In genomic region chr1:178633068-178633467, GRCh38 we compare ENCODE assay signal across 13 cellular contexts.
DNase-seq lines count a peak whose midpoint lies in the region; ATAC-seq and TF ChIP-seq lines count a peak whose summit lies in the region.
"Had no signal": no experiment of that assay in that cellular context is flagged by ENCODE, and none has a peak within 500 bp of the region (broad histone marks: within the 10 kb centered on the region; RNA-seq: fewer than 3 reads in every experiment).

No MANE protein-coding gene starts in this region.

- 94 to 97% methylated on average over 3 to 4 of the region's 4 CpGs for WGBS in mesodermal cell (ENCODE audit: insufficient coverage in 2 of 2), 2 experiments
- WGBS in right lobe of liver (ENCODE audit: insufficient coverage, low coverage, low lambda C conversion rate, missing lambda C conversion rate) = 92% methylated on average over 3 of the region's 4 CpGs

- H3K4me1 ChIP-seq in mesodermal cell (ENCODE audit: control insufficient read depth, insufficient read depth, low read length, poor library complexity, severe bottlenecking) = peaks cover 18% of the 10 kb centered on the region
- H3K4me1 ChIP-seq in right lobe of liver = peaks cover 0 to 29% (median 9%) of the 10 kb centered on the region in 4 donors
- H3K4me1 ChIP-seq: BLaER1 treated with 17β-estradiol and CSF1 and Interleukin-3, amounts not matched to agents 10 nM and 100 nM had no signal

- TF ChIP-seq POLR2A in right lobe of liver (IDR thresholded peaks at IDR 0.05) = no peak

- H3K36me3 ChIP-seq in mesodermal cell (ENCODE audit: control insufficient read depth, insufficient read depth, low read length) (no peaks in the 10 kb centered on the region), right lobe of liver (no peaks in the 10 kb centered on the region)
- H3K36me3 ChIP-seq: BLaER1 treated with 17β-estradiol and CSF1 and Interleukin-3, amounts not matched to agents 10 nM and 100 nM had no signal

- H3K27ac ChIP-seq in mesodermal cell (ENCODE audit: low read depth, low read length, severe bottlenecking) = peak overlapping the region; percentile 23
- H3K27ac ChIP-seq in right lobe of liver = no peak overlapping the region
- H3K27ac ChIP-seq: BLaER1 treated with 17β-estradiol and CSF1 and Interleukin-3, amounts not matched to agents 10 nM and 100 nM had no signal

- ATAC-seq in right lobe of liver (no peak), GM19397 (IDR thresholded peaks at IDR 0.05; ENCODE audit: unreplicated experiment) (no peak)
- ATAC-seq: activated naive CD4-positive, alpha-beta T cell treated with anti-CD3 and anti-CD28 coated beads, Interleukin-2, amount 50 U/mL, for 72 hours had no signal

- DNase-seq in AG08396 (ENCODE audit: low spot score) (peak; percentile 34), M059J (ENCODE audit: low read depth) (peak; percentile 95), choroid plexus epithelial cell (ENCODE audit: low read depth) (peak; percentile 70), NCI-H526 (lab: John Stamatoyannopoulos, UW) (no peak), right lobe of liver (no peak), hippocampal formation (lab: John Stamatoyannopoulos, UW) (no peak)
- DNase-seq: activated CD8-positive, alpha-beta memory T cell treated with anti-CD3 and anti-CD28 coated beads, Interleukin-2, amount 50 U/mL, for 48 hours; DMS79; SW 1271 had no signal

- no peaks in the 10 kb centered on the region for H3K27me3 ChIP-seq in right lobe of liver
- H3K27me3 ChIP-seq: BLaER1 treated with 17β-estradiol and CSF1 and Interleukin-3, amounts not matched to agents 10 nM and 100 nM had no signal

- no peak for TF ChIP-seq CTCF in choroid plexus epithelial cell (conservative IDR thresholded peaks at IDR 0.05; ENCODE audit: low read depth, low read length)
- no peak for TF ChIP-seq CTCF in right lobe of liver (IDR thresholded peaks at IDR 0.05)

- no peak overlapping the region for H3K4me3 ChIP-seq in choroid plexus epithelial cell (ENCODE audit: low read depth, low read length)
- no peak overlapping the region for H3K4me3 ChIP-seq in mesodermal cell (ENCODE audit: extremely low read depth, insufficient read depth, low read length, poor library complexity, severe bottlenecking)
- no peak overlapping the region for H3K4me3 ChIP-seq in right lobe of liver
- H3K4me3 ChIP-seq: BLaER1 treated with 17β-estradiol and CSF1 and Interleukin-3, amounts not matched to agents 10 nM and 100 nM had no signal

- intact Hi-C loops in right lobe of liver (cut with DNase I) = no loop called here

- H3K9me3 ChIP-seq in mesodermal cell (ENCODE audit: control insufficient read depth, low read length) = no peaks in the 10 kb centered on the region
- no peaks in the 10 kb centered on the region for H3K9me3 ChIP-seq in right lobe of liver
- H3K9me3 ChIP-seq: BLaER1 treated with 17β-estradiol and CSF1 and Interleukin-3, amounts not matched to agents 10 nM and 100 nM had no signal

Comparison
In these comparisons a context has a peak if more than half of its experiments do, and no peak if none do; other contexts are left out.
1. DNase-seq: peak in AG08396 (single experiment), M059J (single experiment) and choroid plexus epithelial cell (single experiment); none in NCI-H526 (0 of 2), right lobe of liver (0 of 3) and hippocampal formation (0 of 2).